Comparison of ENCODE assay signal across 15 cellular contexts in genomic region chr6:56575736-56576135, GRCh38.
DNase-seq lines count a peak whose midpoint lies in the region; ATAC-seq and TF ChIP-seq lines count a peak whose summit lies in the region.
"Had no signal": no experiment of that assay in that cellular context is flagged by ENCODE, and none has a peak within 500 bp of the region (broad histone marks: within the 10 kb centered on the region; RNA-seq: fewer than 3 reads in every experiment).

No MANE protein-coding gene starts in this region.

- TF ChIP-seq RAD21 in IMR-90 (IDR thresholded peaks at IDR 0.05; ENCODE audit: low read length), result no peak

- no peak overlapping the region for H2AK5ac ChIP-seq in IMR-90 (ENCODE audit: low read depth, low read length)

- no peak for TF ChIP-seq CTCF in IMR-90 (conservative IDR thresholded peaks at IDR 0.05; ENCODE audit: low read depth, low read length)
- no peak for TF ChIP-seq CTCF in glutamatergic neuron (IDR thresholded peaks at IDR 0.05; ENCODE audit: partially characterized antibody, unreplicated experiment)

- H2AFZ ChIP-seq in IMR-90 (replicated peaks; ENCODE audit: low read length, poor library complexity), result no peak overlapping the region
- no peak overlapping the region for H2AFZ ChIP-seq in GM23248

- dilution Hi-C loops in IMR-90 (cut with HindIII; ENCODE audit: low sequenced_read_pairs, unreplicated experiment), result loop anchor here (25.0 kb wide), 1 partner anchor 213 kb away; no protein-coding TSS in a partner anchor

- H4K8ac ChIP-seq in IMR-90 (ENCODE audit: low read depth in 2 of 2, low read length in 2 of 2), result no peak overlapping the region

- peaks cover 17 to 43% of the 10 kb centered on the region in 2 experiments for H3K79me1 ChIP-seq in IMR-90 (ENCODE audit: low read depth in 1 of 2, low read length in 2 of 2)

- ATAC-seq in IMR-90 (ENCODE audit: low read depth), result no peak
- no peak for ATAC-seq in GM18868 (IDR thresholded peaks at IDR 0.05; ENCODE audit: unreplicated experiment)

- H3K9ac ChIP-seq in IMR-90 (ENCODE audit: low read depth, low read length) (no peak overlapping the region), GM23248 (no peak overlapping the region)

- no TSS peak for BruUV-seq in IMR-90 (replicated peaks; lab: Mats Ljungman, UMichigan)

- no peak overlapping the region for H3K4me3 ChIP-seq in IMR-90 (ENCODE audit: insufficient read depth, low read depth, low read length)
- H3K4me3 ChIP-seq in GM23248, result no peak overlapping the region

- H4K5ac ChIP-seq in IMR-90 (ENCODE audit: low read depth, low read length), result no peak overlapping the region

- no peaks in the 10 kb centered on the region for H3K9me2 ChIP-seq in GM23248 (ENCODE audit: insufficient read depth)

- no peak overlapping the region for H3K23ac ChIP-seq in IMR-90 (ENCODE audit: low read depth, low read length)

- H3K9me1 ChIP-seq in IMR-90 (ENCODE audit: insufficient read depth, low read length), result peaks cover 6% of the 10 kb centered on the region; the same call in 1 of the 2 replicates

- CTCF ChIA-PET in IMR-90 (lab: Yijun Ruan, JAX), result interaction anchor here (1.2 kb wide), 1 partner anchor 18 kb away, joined by 7 read pairs; no protein-coding TSS in a partner anchor

- TF ChIP-seq POLR2A in IMR-90 (IDR thresholded peaks at IDR 0.05; ENCODE audit: low read depth, low read length), result no peak

- no peak overlapping the region for H2BK120ac ChIP-seq in IMR-90 (ENCODE audit: low read depth, low read length)

- H3K14ac ChIP-seq in IMR-90 (replicated peaks; ENCODE audit: low read depth, low read length), result no peak overlapping the region

- no peak overlapping the region for H4K91ac ChIP-seq in IMR-90 (ENCODE audit: insufficient read depth, low read depth, low read length)

- H3K9me3 Mint-ChIP-seq in glutamatergic neuron (ENCODE audit: unreplicated experiment), result peaks cover 8% of the 10 kb centered on the region
- H3K9me3 Mint-ChIP-seq: CD4-positive, alpha-beta memory T cell had no signal

- peak overlapping the region; percentile 36 for H3K27ac Mint-ChIP-seq in glutamatergic neuron (ENCODE audit: unreplicated experiment)
- H3K27ac Mint-ChIP-seq: CD4-positive, alpha-beta memory T cell had no signal

- H3K4me1 Mint-ChIP-seq in glutamatergic neuron (ENCODE audit: low read depth, unreplicated experiment), result peaks cover 33% of the 10 kb centered on the region

- no peak overlapping the region for H3K27ac ChIP-seq in IMR-90 (ENCODE audit: insufficient read depth, low read length)
- H3K27ac ChIP-seq in GM23248, result no peak overlapping the region

- no peak overlapping the region for H2BK15ac ChIP-seq in IMR-90 (ENCODE audit: low read depth, low read length)

- peaks cover 17% of the 10 kb centered on the region for H3K36me3 ChIP-seq in IMR-90 (ENCODE audit: control insufficient read depth, insufficient read depth, low read length)
- H3K36me3 ChIP-seq in GM23248 (ENCODE audit: low read depth), result peaks cover 71% of the 10 kb centered on the region

- no peaks in the 10 kb centered on the region for H3K27me3 ChIP-seq in IMR-90 (ENCODE audit: control insufficient read depth, insufficient read depth, low read length)
- no peaks in the 10 kb centered on the region for H3K27me3 ChIP-seq in GM23248 (replicated peaks; ENCODE audit: insufficient read depth)

- no peak overlapping the region for H2BK20ac ChIP-seq in IMR-90 (ENCODE audit: low read depth, low read length)

- no peak overlapping the region for H2BK5ac ChIP-seq in IMR-90 (ENCODE audit: low read depth, low read length, poor library complexity, severe bottlenecking)

- H3K79me2 ChIP-seq in GM23248 (ENCODE audit: insufficient read depth), result peaks cover 70% of the 10 kb centered on the region

- peaks cover 8% of the 10 kb centered on the region for H3K4me1 ChIP-seq in IMR-90 (ENCODE audit: control insufficient read depth, insufficient read depth, low read length)
- H3K4me1 ChIP-seq in GM23248 (ENCODE audit: insufficient read depth), result peaks cover 14% of the 10 kb centered on the region; the same call in 1 of the 2 replicates

- H3F3A ChIP-seq in GM23248 (ENCODE audit: insufficient read depth), result peaks cover 79% of the 10 kb centered on the region

- intact Hi-C loops in IMR-90 (cut with micrococcal nuclease), result no loop called here

- H3K9me3 ChIP-seq in IMR-90 (ENCODE audit: control insufficient read depth, insufficient read depth, low read length) (no peaks in the 10 kb centered on the region), GM23248 (ENCODE audit: low read depth) (no peaks in the 10 kb centered on the region)

- in situ Hi-C loops in IMR-90 (cut with MboI; ENCODE audit: low sequenced_read_pairs), result loop anchor here (10.0 kb wide), 1 partner anchor 221 kb away; no protein-coding TSS in a partner anchor
- in situ Hi-C loops in GM23248 (cut with MboI), result no loop called here

- 100% methylated on average over 1 of the region's 3 CpGs; no CpG with 5 or more reads in 1 of the 2 experiments for WGBS in IMR-90 (ENCODE audit: extremely low coverage in 2 of 2, insufficient read length in 1 of 2), 2 experiments
- 99% methylated on average over 3 of the region's 3 CpGs for WGBS in GM23248 (ENCODE audit: low coverage in 1 of 2, low lambda C conversion rate in 2 of 2, missing lambda C conversion rate in 2 of 2), 2 experiments

- POLR2A ChIA-PET in IMR-90 (lab: Charles Lee; ENCODE audit: unreplicated experiment), result no interaction called here

- DNase-seq in IMR-90 (no peak), NCI-H82 treated with DMSO at 0.1 percent for 48 hours (lab: John Stamatoyannopoulos, UW; ENCODE audit: unreplicated experiment) (peak; percentile 99), glutamatergic neuron (no peak), GM23248 (no peak), T-helper 1 cell (no peak)
- DNase-seq: C1 segment of cervical spinal cord; Calu3; CD4-positive, alpha-beta memory T cell; COR-L47; DMS53; DMS79 treated with DMSO at 0.1 percent for 48 hours; GF-D8; H7; HCEC 1CT had no signal

- no peak overlapping the region for H3K56ac ChIP-seq in IMR-90 (ENCODE audit: extremely low read depth, insufficient read depth, low read length)

- H3K4me3 Mint-ChIP-seq in glutamatergic neuron (ENCODE audit: unreplicated experiment), result no peak overlapping the region
- H3K4me3 Mint-ChIP-seq: CD4-positive, alpha-beta memory T cell had no signal

- peak overlapping the region; percentile 18 for H2AK9ac ChIP-seq in IMR-90 (replicated peaks; ENCODE audit: low read depth, low read length, poor library complexity)

- H3K36me3 Mint-ChIP-seq in glutamatergic neuron (ENCODE audit: unreplicated experiment), result no peaks in the 10 kb centered on the region
- H3K36me3 Mint-ChIP-seq: CD4-positive, alpha-beta memory T cell had no signal

- H3K27me3 Mint-ChIP-seq in glutamatergic neuron (ENCODE audit: unreplicated experiment), result no peaks in the 10 kb centered on the region
- H3K27me3 Mint-ChIP-seq: CD4-positive, alpha-beta memory T cell had no signal

- H4K20me1 ChIP-seq in IMR-90 (ENCODE audit: insufficient read depth, low read length), result peaks cover 14% of the 10 kb centered on the region; the same call in 1 of the 2 replicates
- no peaks in the 10 kb centered on the region for H4K20me1 ChIP-seq in GM23248 (ENCODE audit: insufficient read depth)

- H3K4ac ChIP-seq in IMR-90 (ENCODE audit: low read depth, low read length), result no peak overlapping the region

- no peak overlapping the region for H3K4me2 ChIP-seq in IMR-90 (ENCODE audit: low read depth, low read length)
- no peak overlapping the region for H3K4me2 ChIP-seq in GM23248 (ENCODE audit: unreplicated experiment)

- H3K18ac ChIP-seq in IMR-90 (ENCODE audit: low read depth, low read length), result no peak overlapping the region

TF ChIP-seq in IMR-90, 13 proteins besides CTCF, POLR2A, EP300 and RAD21:
- TF ChIP-seq FOS (IDR thresholded peaks at IDR 0.05; ENCODE audit: low read depth, low read length) (no peak), MAZ (IDR thresholded peaks at IDR 0.05; ENCODE audit: borderline replicate concordance, low read depth, low read length) (no peak), CEBPB (IDR thresholded peaks at IDR 0.05; ENCODE audit: low read depth, low read length) (no peak), CHD1 (IDR thresholded peaks at IDR 0.05; ENCODE audit: low read depth, low read length) (no peak), NFE2L2 (IDR thresholded peaks at IDR 0.05; ENCODE audit: low read depth, low read length) (no peak), USF2 (IDR thresholded peaks at IDR 0.05; ENCODE audit: low read depth, low read length) (no peak), RFX5 (IDR thresholded peaks at IDR 0.05; ENCODE audit: low read depth, low read length) (no peak), BHLHE40 (IDR thresholded peaks at IDR 0.05; ENCODE audit: low read depth, low read length) (no peak), RCOR1 (IDR thresholded peaks at IDR 0.05; ENCODE audit: insufficient replicate concordance, low read length) (no peak), SMC3 (IDR thresholded peaks at IDR 0.05; ENCODE audit: low read depth, low read length) (no peak), MXI1 (IDR thresholded peaks at IDR 0.05; ENCODE audit: borderline replicate concordance, low read depth, low read length) (no peak), ELK1 (IDR thresholded peaks at IDR 0.05; ENCODE audit: borderline replicate concordance, low read depth, low read length) (no peak), MAFK (IDR thresholded peaks at IDR 0.05; ENCODE audit: low read depth, low read length) (no peak)
